ENCODE assay signal across 16 cellular contexts in genomic region chr17:76122411-76123126, GRCh38. TPM values are rescaled to one million over a fixed set of nuclear protein-coding genes. Genes with fewer than 3 reads are reported as not detected.
DNase-seq lines count a peak whose midpoint lies in the region; ATAC-seq and TF ChIP-seq lines count a peak whose summit lies in the region.
"Had no signal": no experiment of that assay in that cellular context is flagged by ENCODE, and none has a peak within 500 bp of the region (broad histone marks: within the 10 kb centered on the region; RNA-seq: fewer than 3 reads in every experiment).

No MANE protein-coding gene starts in this region.

- H3K4me3 ChIP-seq in iPS-20b (ENCODE audit: low read length) (peak overlapping the region; percentile 53; the same call in 1 of the 2 replicates), suprapubic skin (peak overlapping the region; percentile 43), left lung (no peak overlapping the region)
- H3K4me3 ChIP-seq: cardiac muscle cell had no signal

- no peak for TF ChIP-seq POLR2A in suprapubic skin (IDR thresholded peaks at IDR 0.05)

- 89% methylated on average over 22 of the region's 23 CpGs for WGBS in suprapubic skin

- TF ChIP-seq CTCF in suprapubic skin (IDR thresholded peaks at IDR 0.05) (no peak), left lung (IDR thresholded peaks at IDR 0.05) (no peak)

- H3K36me3 ChIP-seq in iPS-20b (ENCODE audit: insufficient read depth, low read depth, low read length) (no peaks in the 10 kb centered on the region), suprapubic skin (no peaks in the 10 kb centered on the region), left lung (no peaks in the 10 kb centered on the region)
- H3K36me3 ChIP-seq: cardiac muscle cell, pancreas had no signal

- peak overlapping the region; percentile 74 for H3K27ac Mint-ChIP-seq in activated T-cell treated with anti-CD3 and anti-CD28 coated beads, Interleukin-2, amount 50 U/mL, for 72 hours

- DNase-seq in activated T-cell treated with anti-CD3 and anti-CD28 coated beads, Interleukin-2, amount 50 U/mL, for 72 hours: no peak
- no peak for DNase-seq in activated T-cell treated with anti-CD3 and anti-CD28 coated beads, Interleukin-2, amount 50 U/mL, for 48 hours
- DNase-seq in OCI-M1 (lab: John Stamatoyannopoulos, UW): peak; percentile 7
- no peak for DNase-seq in suprapubic skin (ENCODE audit: low spot score in 2 of 2)
- no peak for DNase-seq in head of caudate nucleus
- DNase-seq in left lung: no peak
- DNase-seq: AML-193; MV-4-11; NCI-H748 treated with DMSO at 0.1 percent for 48 hours; stimulated activated CD4-positive, alpha-beta T cell treated with anti-CD3 and anti-CD28 coated beads, Interleukin-1b, Interleukin-23, amount 100 ng/mL, for 48 hours had no signal

- H3K9ac ChIP-seq in iPS-20b (ENCODE audit: low read depth, low read length): peak overlapping the region; percentile 51; the same call in 1 of the 2 replicates

- intact Hi-C loops in head of caudate nucleus (cut with DNase I) (loop anchor here (5.0 kb wide), 1 partner anchor 155 kb away; no protein-coding TSS in a partner anchor), left lung (cut with DNase I) (loop anchor here in 1 of 2 donors (5.0 kb wide), 2 partner anchors 55 to 160 kb away; no protein-coding TSS in a partner anchor)

- H3K9me3 ChIP-seq in iPS-20b (ENCODE audit: insufficient read depth, low read depth, low read length) (no peaks in the 10 kb centered on the region), suprapubic skin (no peaks in the 10 kb centered on the region), left lung (no peaks in the 10 kb centered on the region)
- H3K9me3 ChIP-seq: pancreas had no signal

- no peaks in the 10 kb centered on the region for H3K36me3 Mint-ChIP-seq in activated T-cell treated with anti-CD3 and anti-CD28 coated beads, Interleukin-2, amount 50 U/mL, for 72 hours (ENCODE audit: insufficient read depth in 2 of 2)

- no peaks in the 10 kb centered on the region for H3K27me3 Mint-ChIP-seq in activated T-cell treated with anti-CD3 and anti-CD28 coated beads, Interleukin-2, amount 50 U/mL, for 72 hours (ENCODE audit: low read depth)

- peaks cover 48% of the 10 kb centered on the region for H3K4me1 Mint-ChIP-seq in activated T-cell treated with anti-CD3 and anti-CD28 coated beads, Interleukin-2, amount 50 U/mL, for 72 hours (ENCODE audit: low read depth)

- H3K4me1 ChIP-seq in iPS-20b (ENCODE audit: insufficient read depth, low read length): peaks cover 7% of the 10 kb centered on the region; the same call in 1 of the 2 replicates
- peaks cover 10% of the 10 kb centered on the region for H3K4me1 ChIP-seq in suprapubic skin
- H3K4me1 ChIP-seq in left lung: peaks cover 3 to 9% of the 10 kb centered on the region in 2 donors

- ATAC-seq in activated T-cell treated with anti-CD3 and anti-CD28 coated beads, Interleukin-2, amount 50 U/mL, for 72 hours (replicated peaks in 1 of 2): no peak
- ATAC-seq in GM18870 (IDR thresholded peaks at IDR 0.05; ENCODE audit: unreplicated experiment) (no peak), left lung (no peak)

- H3K27ac ChIP-seq in iPS-20b (ENCODE audit: low read length) (no peak overlapping the region), suprapubic skin (no peak overlapping the region), left lung (no peak overlapping the region)
- H3K27ac ChIP-seq: cardiac muscle cell, pancreas had no signal

- peaks cover 14% of the 10 kb centered on the region for H3K27me3 ChIP-seq in iPS-20b (ENCODE audit: insufficient read depth, low read length)
- H3K27me3 ChIP-seq in suprapubic skin: no peaks in the 10 kb centered on the region
- H3K27me3 ChIP-seq in left lung: peaks cover 0 to 6% of the 10 kb centered on the region in 2 donors
- H3K27me3 ChIP-seq: cardiac muscle cell, pancreas had no signal

- H3K4me3 Mint-ChIP-seq in activated T-cell treated with anti-CD3 and anti-CD28 coated beads, Interleukin-2, amount 50 U/mL, for 72 hours: peak overlapping the region; percentile 40 to 60

- no peak for TF ChIP-seq EP300 in suprapubic skin (IDR thresholded peaks at IDR 0.05)

- H3K9me3 Mint-ChIP-seq in activated T-cell treated with anti-CD3 and anti-CD28 coated beads, Interleukin-2, amount 50 U/mL, for 72 hours: no peaks in the 10 kb centered on the region

RNA-seq across cellular contexts. Expression of gene FOXJ1, which starts 18.5 kb away (rescaled TPM):
- 1 to 10 TPM; 1.4 to 1.5 TPM for total RNA-seq in activated T-cell treated with anti-CD3 and anti-CD28 coated beads, Interleukin-2, amount 50 U/mL, for 72 hours
- total RNA-seq in suprapubic skin (1 to 10 TPM; 2.1 to 3.6 (median 2.9) TPM), left lung (10 to 100 TPM in 1 of 2 donors, 1 to 10 TPM in 1; 7.7 to 15.9 TPM)
- total RNA-seq: SK-MEL-5 had no signal

RNA-seq across cellular contexts. Expression of gene EXOC7, which starts 19.0 kb away (rescaled TPM):
- 10 to 100 TPM; 66.7 to 77.8 TPM for total RNA-seq in activated T-cell treated with anti-CD3 and anti-CD28 coated beads, Interleukin-2, amount 50 U/mL, for 72 hours
- total RNA-seq in suprapubic skin (100 to 1,000 TPM in 1 of 4 donors, 10 to 100 TPM in 3; 67.4 to 108 (median 78.6) TPM), left lung (100 to 1,000 TPM; 114 to 123 TPM)

RNA-seq across cellular contexts. Expression of gene ZACN, which starts 43.6 kb away (rescaled TPM):
- total RNA-seq in activated T-cell treated with anti-CD3 and anti-CD28 coated beads, Interleukin-2, amount 50 U/mL, for 72 hours: 10 to 100 TPM in 1 of 2 donors, 1 to 10 TPM in 1; 9.1 to 10.3 TPM
- total RNA-seq in suprapubic skin (not detected), left lung (under 1 TPM in 1 of 2 donors, not detected in 1; 0.12 TPM)
- total RNA-seq: cardiac muscle cell, kidney epithelial cell had no signal

RNA-seq across cellular contexts. Expression of gene GALR2, which starts 48.0 kb away (rescaled TPM):
- 10 to 100 TPM in 1 of 2 donors, 1 to 10 TPM in 1; 9.5 to 10.6 TPM for total RNA-seq in activated T-cell treated with anti-CD3 and anti-CD28 coated beads, Interleukin-2, amount 50 U/mL, for 72 hours
- 1 to 10 TPM in 1 of 4 donors, not detected in 3; 1.2 TPM for total RNA-seq in suprapubic skin
- under 1 TPM in 1 of 2 donors, not detected in 1; 0.23 TPM for total RNA-seq in left lung
- total RNA-seq: cardiac muscle cell had no signal

RNA-seq across cellular contexts. Expression of gene SRP68, which starts 50.3 kb away (rescaled TPM):
- total RNA-seq in activated T-cell treated with anti-CD3 and anti-CD28 coated beads, Interleukin-2, amount 50 U/mL, for 72 hours: 100 to 1,000 TPM; 138 to 144 TPM
- total RNA-seq in suprapubic skin (10 to 100 TPM; 57.5 to 90.2 (median 64.2) TPM), left lung (10 to 100 TPM; 61.0 to 72.3 TPM)

Comparison
In these comparisons a context has a peak if more than half of its experiments do, and no peak if none do; other contexts are left out.
1. H3K4me3 ChIP-seq: peak in iPS-20b (single experiment) and suprapubic skin (single experiment); none in left lung (0 of 2).
2. RNA of gene ZACN, which starts 43.6 kb away (total RNA-seq): 9.1 to 10.3 TPM in activated T-cell treated with anti-CD3 and anti-CD28 coated beads, Interleukin-2, amount 50 U/mL, for 72 hours; 0.12 TPM in left lung and not detected in suprapubic skin; every median in the first group is over 4 times any median in the second.